ENCODE assay signal across 10 cellular contexts in genomic region chr16:71441348-71441781, GRCh38. TPM values are rescaled to one million over a fixed set of nuclear protein-coding genes. Genes with fewer than 3 reads are reported as not detected.
DNase-seq lines count a peak whose midpoint lies in the region; ATAC-seq and TF ChIP-seq lines count a peak whose summit lies in the region.
"Had no signal": no experiment of that assay in that cellular context is flagged by ENCODE, and none has a peak within 500 bp of the region (broad histone marks: within the 10 kb centered on the region; RNA-seq: fewer than 3 reads in every experiment).

No MANE protein-coding gene starts in this region.

- POLR2A ChIA-PET in MCF 10A (lab: Yijun Ruan, JAX), result no interaction called here

- no peaks in the 10 kb centered on the region for H3K4me1 Mint-ChIP-seq in MCF 10A (ENCODE audit: insufficient read depth, unreplicated experiment)
- peaks cover 3% of the 10 kb centered on the region for H3K4me1 Mint-ChIP-seq in activated naive CD8-positive, alpha-beta T cell treated with anti-CD3 and anti-CD28 coated beads for 36 hours

- no peak for TF ChIP-seq EP300 in upper lobe of left lung (IDR thresholded peaks at IDR 0.05)

- no peak for DNase-seq in MCF 10A (ENCODE audit: unreplicated experiment)
- no peak for DNase-seq in breast epithelium (ENCODE audit: low spot score in 2 of 2)
- peak; percentile 42 for DNase-seq in activated naive CD8-positive, alpha-beta T cell treated with anti-CD3 and anti-CD28 coated beads for 36 hours
- DNase-seq in right lobe of liver, result no peak
- peak in 1 of 2 donors; percentile 88 for DNase-seq in upper lobe of left lung
- no peak for DNase-seq in HK-2 (ENCODE audit: unreplicated experiment)
- no peak for DNase-seq in NCI-H2227 (lab: John Stamatoyannopoulos, UW; ENCODE audit: unreplicated experiment)

- intact Hi-C loops in MCF 10A (cut with micrococcal nuclease) (no loop called here), breast epithelium (cut with DNase I; ENCODE audit: low total_unique reads) (no loop called here), right lobe of liver (cut with DNase I) (no loop called here)

- WGBS in right lobe of liver (ENCODE audit: insufficient coverage, low coverage, low lambda C conversion rate, missing lambda C conversion rate), result no CpG with 5 or more reads among the region's 39 CpGs
- 50 to 90% methylated on average over 4 to 27 of the region's 39 CpGs for WGBS in upper lobe of left lung, 2 donors

- H3K27me3 ChIP-seq in breast epithelium (peaks cover 0 to 32% of the 10 kb centered on the region in 2 donors), right lobe of liver (no peaks in the 10 kb centered on the region), upper lobe of left lung (no peaks in the 10 kb centered on the region)
- H3K27me3 ChIP-seq: BLaER1 treated with 17β-estradiol and CSF1 and Interleukin-3, amounts not matched to agents 10 nM and 100 nM had no signal

- BruUV-seq in MCF 10A (replicated peaks; lab: Mats Ljungman, UMichigan), result no TSS peak

- H3K4me3 ChIP-seq in breast epithelium, result peak overlapping the region in 1 of 3 donors; percentile 19
- no peak overlapping the region for H3K4me3 ChIP-seq in right lobe of liver
- H3K4me3 ChIP-seq in upper lobe of left lung, result no peak overlapping the region
- H3K4me3 ChIP-seq: BLaER1 treated with 17β-estradiol and CSF1 and Interleukin-3, amounts not matched to agents 10 nM and 100 nM had no signal

- H3K9me3 ChIP-seq in breast epithelium (peaks cover 50 to 56% of the 10 kb centered on the region in 2 donors), right lobe of liver (peaks cover 0 to 3% (median 1%) of the 10 kb centered on the region in 4 donors), upper lobe of left lung (peaks cover 12 to 40% (median 28%) of the 10 kb centered on the region in 4 donors)

- H3K4me1 ChIP-seq in breast epithelium (no peaks in the 10 kb centered on the region), right lobe of liver (no peaks in the 10 kb centered on the region), upper lobe of left lung (no peaks in the 10 kb centered on the region)

- no peak overlapping the region for H3K27ac ChIP-seq in breast epithelium
- H3K27ac ChIP-seq in right lobe of liver, result no peak overlapping the region
- H3K27ac ChIP-seq in upper lobe of left lung, result no peak overlapping the region
- H3K27ac ChIP-seq: BLaER1 treated with 17β-estradiol and CSF1 and Interleukin-3, amounts not matched to agents 10 nM and 100 nM had no signal

- H3K27ac Mint-ChIP-seq in MCF 10A (ENCODE audit: low read depth, unreplicated experiment), result no peak overlapping the region
- H3K27ac Mint-ChIP-seq in activated naive CD8-positive, alpha-beta T cell treated with anti-CD3 and anti-CD28 coated beads for 36 hours, result no peak overlapping the region

- H3K4me3 Mint-ChIP-seq in MCF 10A (ENCODE audit: unreplicated experiment), result no peak overlapping the region
- H3K4me3 Mint-ChIP-seq in activated naive CD8-positive, alpha-beta T cell treated with anti-CD3 and anti-CD28 coated beads for 36 hours, result no peak overlapping the region

- TF ChIP-seq POLR2A in breast epithelium (IDR thresholded peaks at IDR 0.05) (no peak), right lobe of liver (IDR thresholded peaks at IDR 0.05) (no peak), upper lobe of left lung (IDR thresholded peaks at IDR 0.05) (no peak)

- ATAC-seq in right lobe of liver, result peak in 1 of 4 donors; percentile 26
- ATAC-seq in upper lobe of left lung (ENCODE audit: low FRiP score in 2 of 2), result peak in 1 of 2 donors; percentile 11
- ATAC-seq in GM21526 (IDR thresholded peaks at IDR 0.05; ENCODE audit: low FRiP score, unreplicated experiment), result no peak

- peaks cover 8% of the 10 kb centered on the region for H3K36me3 Mint-ChIP-seq in MCF 10A (ENCODE audit: insufficient read depth, unreplicated experiment)
- H3K36me3 Mint-ChIP-seq in activated naive CD8-positive, alpha-beta T cell treated with anti-CD3 and anti-CD28 coated beads for 36 hours, result peaks cover 3% of the 10 kb centered on the region

- H3K36me3 ChIP-seq in breast epithelium (no peaks in the 10 kb centered on the region), right lobe of liver (no peaks in the 10 kb centered on the region), upper lobe of left lung (no peaks in the 10 kb centered on the region)

- H3K9me3 Mint-ChIP-seq in MCF 10A (ENCODE audit: unreplicated experiment), result peaks cover 34% of the 10 kb centered on the region
- H3K9me3 Mint-ChIP-seq in activated naive CD8-positive, alpha-beta T cell treated with anti-CD3 and anti-CD28 coated beads for 36 hours, result peaks cover 15% of the 10 kb centered on the region

- CTCF ChIA-PET in MCF 10A (lab: Yijun Ruan, JAX), result no interaction called here

- H3K27me3 Mint-ChIP-seq in MCF 10A (ENCODE audit: insufficient read depth, unreplicated experiment), result no peaks in the 10 kb centered on the region
- H3K27me3 Mint-ChIP-seq in activated naive CD8-positive, alpha-beta T cell treated with anti-CD3 and anti-CD28 coated beads for 36 hours, result peaks cover 32% of the 10 kb centered on the region

- peak; percentile 31 for TF ChIP-seq CTCF in MCF 10A (IDR thresholded peaks at IDR 0.05; ENCODE audit: unreplicated experiment)
- no peak for TF ChIP-seq CTCF in breast epithelium (IDR thresholded peaks at IDR 0.05)
- peak in 3 of 4 donors; percentile 13 to 37 (median 22) for TF ChIP-seq CTCF in right lobe of liver (IDR thresholded peaks at IDR 0.05)
- peak; percentile 32 to 65 (median 46) for TF ChIP-seq CTCF in upper lobe of left lung (IDR thresholded peaks at IDR 0.05)

RNA-seq across cellular contexts. Expression of gene TLE7, which starts 0.5 kb away (rescaled TPM):
- total RNA-seq in MCF 10A (2022) (not detected in 2 replicates), breast epithelium (not detected), right lobe of liver (not detected), upper lobe of left lung (not detected)
- not detected for total RNA-seq in activated naive CD8-positive, alpha-beta T cell treated with anti-CD3 and anti-CD28 coated beads for 36 hours
- total RNA-seq: fibroblast of lung had no signal

RNA-seq across cellular contexts. Expression of gene ZNF23, which starts 20.7 kb away (rescaled TPM):
- total RNA-seq in MCF 10A (2022), result 12.6 and 13.7 TPM in 2 replicates
- total RNA-seq in breast epithelium, result 10 to 100 TPM in 2 of 3 donors, 1 to 10 TPM in 1; 9.8 to 16.8 (median 11.8) TPM
- total RNA-seq in activated naive CD8-positive, alpha-beta T cell treated with anti-CD3 and anti-CD28 coated beads for 36 hours, result 10 to 100 TPM; 11.1 to 11.5 TPM
- total RNA-seq in right lobe of liver, result 1 to 10 TPM; 3.1 to 4.8 (median 3.9) TPM
- total RNA-seq in upper lobe of left lung, result 10 to 100 TPM in 3 of 6 donors, 1 to 10 TPM in 3; 7.1 to 28.3 (median 12.5) TPM

RNA-seq across cellular contexts. Expression of gene ZNF19, which starts 47.8 kb away (rescaled TPM):
- 4.1 and 4.6 TPM in 2 replicates for total RNA-seq in MCF 10A (2022)
- 10 to 100 TPM; 16.7 to 20.2 (median 19.5) TPM for total RNA-seq in breast epithelium
- total RNA-seq in activated naive CD8-positive, alpha-beta T cell treated with anti-CD3 and anti-CD28 coated beads for 36 hours, result 1 to 10 TPM; 3.0 to 3.6 TPM
- total RNA-seq in right lobe of liver, result 1 to 10 TPM; 2.5 to 3.7 (median 2.6) TPM
- 10 to 100 TPM in 5 of 6 donors, 1 to 10 TPM in 1; 9.4 to 44.0 (median 18.6) TPM for total RNA-seq in upper lobe of left lung

Comparison
In these comparisons a context has a peak if more than half of its experiments do, and no peak if none do; other contexts are left out.
1. CTCF ChIP-seq: peak in MCF 10A (single experiment), right lobe of liver (3 of 4) and upper lobe of left lung (6 of 6); none in breast epithelium (0 of 3).